ENCODE assay signal across 1 cellular context in the genomic region with DNA sequence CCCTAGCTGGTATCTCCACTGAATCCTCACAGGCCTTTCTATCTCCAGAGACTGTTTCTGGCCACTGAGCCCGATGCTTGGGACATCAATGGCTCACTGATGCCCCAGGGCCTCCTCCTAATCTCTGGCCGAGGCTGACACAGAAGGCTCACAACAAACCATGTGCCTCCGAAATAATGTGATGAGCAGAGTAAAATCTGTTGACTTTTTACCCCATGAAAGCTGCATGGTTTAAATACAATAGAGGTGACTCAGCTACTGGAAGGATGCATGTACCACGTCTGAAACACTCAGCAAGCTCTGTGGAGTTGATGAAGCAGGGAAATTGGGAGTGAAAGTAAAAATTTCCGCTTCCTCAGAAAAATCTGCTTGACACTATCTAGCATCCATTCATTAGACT.
TF ChIP-seq lines count a peak whose summit lies in the region.

No MANE protein-coding gene starts in this region.

TF ChIP-seq in IMR-90, 13 proteins besides CTCF, POLR2A, EP300 and RAD21 (continued from another document):
- TF ChIP-seq, protein P1, sequence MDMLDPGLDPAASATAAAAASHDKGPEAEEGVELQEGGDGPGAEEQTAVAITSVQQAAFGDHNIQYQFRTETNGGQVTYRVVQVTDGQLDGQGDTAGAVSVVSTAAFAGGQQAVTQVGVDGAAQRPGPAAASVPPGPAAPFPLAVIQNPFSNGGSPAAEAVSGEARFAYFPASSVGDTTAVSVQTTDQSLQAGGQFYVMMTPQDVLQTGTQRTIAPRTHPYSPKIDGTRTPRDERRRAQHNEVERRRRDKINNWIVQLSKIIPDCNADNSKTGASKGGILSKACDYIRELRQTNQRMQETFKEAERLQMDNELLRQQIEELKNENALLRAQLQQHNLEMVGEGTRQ (IDR thresholded peaks at IDR 0.05; ENCODE audit: low read depth, low read length) = no peak
- no peak for TF ChIP-seq NFE2L2 (IDR thresholded peaks at IDR 0.05; ENCODE audit: low read depth, low read length)
- no peak for TF ChIP-seq CEBPB (IDR thresholded peaks at IDR 0.05; ENCODE audit: low read depth, low read length)
- TF ChIP-seq CHD1 (IDR thresholded peaks at IDR 0.05; ENCODE audit: low read depth, low read length) = no peak
- no peak for TF ChIP-seq MAFK (IDR thresholded peaks at IDR 0.05; ENCODE audit: low read depth, low read length)
